Comparison of ENCODE assay signal across 8 cellular contexts in the genomic region with DNA sequence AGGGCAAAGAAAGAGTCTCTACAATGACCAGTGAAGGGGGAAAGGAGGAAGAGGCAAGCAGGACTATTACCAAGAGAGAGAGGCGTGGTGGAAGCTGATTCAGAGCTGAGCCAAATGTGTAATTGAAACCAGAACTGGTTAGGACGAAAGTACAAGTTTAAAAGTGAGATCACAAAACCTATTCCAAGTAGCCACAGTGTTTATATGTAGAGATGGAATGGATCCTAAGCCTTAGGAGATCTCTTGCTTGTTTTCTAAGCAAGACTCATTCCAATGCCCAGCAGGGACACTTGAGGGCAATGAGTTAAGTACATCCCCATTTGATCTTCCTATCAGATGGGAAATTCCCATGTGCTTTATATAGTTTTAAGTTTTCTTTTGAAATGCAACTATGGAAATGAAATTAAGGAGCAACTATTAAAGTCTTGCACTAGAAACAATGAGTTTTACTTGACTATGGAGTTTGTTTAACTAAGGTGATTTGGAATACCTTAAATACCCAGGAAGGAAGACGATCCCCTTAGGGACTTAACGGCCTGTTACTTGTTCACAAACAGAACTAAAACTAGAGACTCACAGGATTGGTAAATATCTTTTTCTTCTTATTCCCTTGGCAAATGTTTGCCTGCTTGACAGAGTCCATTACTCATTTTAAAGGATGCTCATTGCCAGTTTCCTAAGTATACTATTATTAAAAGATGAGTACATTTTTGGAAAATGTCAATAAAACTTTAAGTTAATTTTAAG. TPM values are rescaled to one million over a fixed set of nuclear protein-coding genes. Genes with fewer than 3 reads are reported as not detected.
DNase-seq lines count a peak whose midpoint lies in the region; ATAC-seq and TF ChIP-seq lines count a peak whose summit lies in the region.

No MANE protein-coding gene starts in this region.

- no peak overlapping the region for H3K27ac ChIP-seq in RWPE2 (ENCODE audit: poor library complexity, severe bottlenecking)

- no peak for TF ChIP-seq CTCF in activated CD8-positive, alpha-beta T cell treated with anti-CD3 and anti-CD28 coated beads for 36 hours (IDR thresholded peaks at IDR 0.05)
- TF ChIP-seq CTCF in RWPE2 (IDR thresholded peaks at IDR 0.05; ENCODE audit: poor library complexity, severe bottlenecking) = no peak

- intact Hi-C loops in activated CD8-positive, alpha-beta T cell treated with anti-CD3 and anti-CD28 coated beads for 36 hours (cut with micrococcal nuclease) = no loop called here

- POLR2A ChIA-PET in activated CD8-positive, alpha-beta T cell treated with anti-CD3 and anti-CD28 coated beads for 36 hours (lab: Charles Lee) = no interaction called here
- POLR2A ChIA-PET in activated CD8-positive, alpha-beta T cell treated with anti-CD3 and anti-CD28 coated beads, Interleukin-2, amount 10 ng/mL, durations not matched to agents 7 days and 5 days (lab: Charles Lee) = no interaction called here

- peak; percentile 42 for ATAC-seq in activated CD8-positive, alpha-beta T cell treated with anti-CD3 and anti-CD28 coated beads for 36 hours
- no peak for ATAC-seq in activated CD8-positive, alpha-beta T cell treated with anti-CD3 and anti-CD28 coated beads, Interleukin-2, amount 10 ng/mL, durations not matched to agents 7 days and 5 days
- ATAC-seq in HG02852 (IDR thresholded peaks at IDR 0.05; ENCODE audit: unreplicated experiment) (peak; percentile 84), RWPE2 (ENCODE audit: low read depth) (peak; percentile 54)

- no peak for TF ChIP-seq POLR2A in erythroblast (IDR thresholded peaks at IDR 0.05; ENCODE audit: low read length)

- no peaks in the 10 kb centered on the region for H3K4me1 Mint-ChIP-seq in activated CD8-positive, alpha-beta T cell treated with anti-CD3 and anti-CD28 coated beads for 36 hours (ENCODE audit: low read depth)
- H3K4me1 Mint-ChIP-seq in activated CD8-positive, alpha-beta T cell treated with anti-CD3 and anti-CD28 coated beads, Interleukin-2, amount 10 ng/mL, durations not matched to agents 7 days and 5 days (ENCODE audit: low read depth) = no peaks in the 10 kb centered on the region

- H3K36me3 Mint-ChIP-seq in activated CD8-positive, alpha-beta T cell treated with anti-CD3 and anti-CD28 coated beads for 36 hours (ENCODE audit: low read depth) = no peaks in the 10 kb centered on the region
- no peaks in the 10 kb centered on the region for H3K36me3 Mint-ChIP-seq in activated CD8-positive, alpha-beta T cell treated with anti-CD3 and anti-CD28 coated beads, Interleukin-2, amount 10 ng/mL, durations not matched to agents 7 days and 5 days (ENCODE audit: low read depth)

- H3K4me3 ChIP-seq in RWPE2 (ENCODE audit: severe bottlenecking) = no peak overlapping the region
- no peak overlapping the region for H3K4me3 ChIP-seq in skeletal muscle satellite cell (ENCODE audit: low read length)

- DNase-seq in activated CD8-positive, alpha-beta T cell treated with anti-CD3 and anti-CD28 coated beads for 36 hours = peak; percentile 7
- DNase-seq in activated CD8-positive, alpha-beta T cell treated with anti-CD3 and anti-CD28 coated beads, Interleukin-2, amount 10 ng/mL, durations not matched to agents 7 days and 5 days = no peak
- DNase-seq in RWPE2 (ENCODE audit: low spot score) (no peak), erythroblast (lab: John Stamatoyannopoulos, UW) (no peak), iPS-NIHi11 (ENCODE audit: low spot score) (no peak), middle frontal gyrus (ENCODE audit: extremely low spot score, low spot score) (no peak)

- CTCF ChIA-PET in activated CD8-positive, alpha-beta T cell treated with anti-CD3 and anti-CD28 coated beads for 36 hours (lab: Charles Lee) = no interaction called here
- CTCF ChIA-PET in activated CD8-positive, alpha-beta T cell treated with anti-CD3 and anti-CD28 coated beads, Interleukin-2, amount 10 ng/mL, durations not matched to agents 7 days and 5 days (lab: Charles Lee) = no interaction called here

- H3K27ac Mint-ChIP-seq in activated CD8-positive, alpha-beta T cell treated with anti-CD3 and anti-CD28 coated beads for 36 hours = no peak overlapping the region
- no peak overlapping the region for H3K27ac Mint-ChIP-seq in activated CD8-positive, alpha-beta T cell treated with anti-CD3 and anti-CD28 coated beads, Interleukin-2, amount 10 ng/mL, durations not matched to agents 7 days and 5 days

- H3K9me3 ChIP-seq in RWPE2 (ENCODE audit: severe bottlenecking) (no peaks in the 10 kb centered on the region), skeletal muscle satellite cell (replicated peaks; ENCODE audit: low read length) (no peaks in the 10 kb centered on the region)

- H3K27me3 Mint-ChIP-seq in activated CD8-positive, alpha-beta T cell treated with anti-CD3 and anti-CD28 coated beads for 36 hours = peaks cover 15% of the 10 kb centered on the region
- no peaks in the 10 kb centered on the region for H3K27me3 Mint-ChIP-seq in activated CD8-positive, alpha-beta T cell treated with anti-CD3 and anti-CD28 coated beads, Interleukin-2, amount 10 ng/mL, durations not matched to agents 7 days and 5 days (ENCODE audit: low read depth)

- H3K9me3 Mint-ChIP-seq in activated CD8-positive, alpha-beta T cell treated with anti-CD3 and anti-CD28 coated beads for 36 hours = no peaks in the 10 kb centered on the region
- H3K9me3 Mint-ChIP-seq in activated CD8-positive, alpha-beta T cell treated with anti-CD3 and anti-CD28 coated beads, Interleukin-2, amount 10 ng/mL, durations not matched to agents 7 days and 5 days (ENCODE audit: insufficient read depth) = peaks cover 4% of the 10 kb centered on the region

- no peaks in the 10 kb centered on the region for H3K36me3 ChIP-seq in RWPE2 (ENCODE audit: low read depth)
- no peaks in the 10 kb centered on the region for H3K36me3 ChIP-seq in skeletal muscle satellite cell (ENCODE audit: insufficient read depth, low read length)

- no peaks in the 10 kb centered on the region for H3K27me3 ChIP-seq in RWPE2 (ENCODE audit: insufficient read depth, poor library complexity, severe bottlenecking)
- no peaks in the 10 kb centered on the region for H3K27me3 ChIP-seq in skeletal muscle satellite cell (ENCODE audit: control insufficient read depth, insufficient read depth, low read length)

- H3K4me1 ChIP-seq in RWPE2 (ENCODE audit: insufficient read depth, poor library complexity, severe bottlenecking) (peaks cover 9% of the 10 kb centered on the region), skeletal muscle satellite cell (ENCODE audit: control insufficient read depth, insufficient read depth, low read length) (peaks cover 20% of the 10 kb centered on the region)

- H3K4me2 ChIP-seq in skeletal muscle satellite cell (ENCODE audit: low read length) = peak overlapping the region; percentile 58

- no peak overlapping the region for H3K9ac ChIP-seq in skeletal muscle satellite cell (ENCODE audit: low read depth, low read length)

- H3K4me3 Mint-ChIP-seq in activated CD8-positive, alpha-beta T cell treated with anti-CD3 and anti-CD28 coated beads for 36 hours = no peak overlapping the region
- H3K4me3 Mint-ChIP-seq in activated CD8-positive, alpha-beta T cell treated with anti-CD3 and anti-CD28 coated beads, Interleukin-2, amount 10 ng/mL, durations not matched to agents 7 days and 5 days = no peak overlapping the region

RNA-seq across cellular contexts. Expression of a gene that starts 51.1 kb away (rescaled TPM):
- total RNA-seq in activated CD8-positive, alpha-beta T cell treated with anti-CD3 and anti-CD28 coated beads for 36 hours = 10 to 100 TPM; 42.0 to 48.3 TPM
- 10 to 100 TPM; 39.2 to 39.6 TPM for total RNA-seq in activated CD8-positive, alpha-beta T cell treated with anti-CD3 and anti-CD28 coated beads, Interleukin-2, amount 10 ng/mL, durations not matched to agents 7 days and 5 days
- 59.8 and 64.9 TPM in 2 replicates for total RNA-seq in skeletal muscle satellite cell (2012; rRNA removed)
